ENCODE assay signal across 8 cellular contexts in the genomic region with DNA sequence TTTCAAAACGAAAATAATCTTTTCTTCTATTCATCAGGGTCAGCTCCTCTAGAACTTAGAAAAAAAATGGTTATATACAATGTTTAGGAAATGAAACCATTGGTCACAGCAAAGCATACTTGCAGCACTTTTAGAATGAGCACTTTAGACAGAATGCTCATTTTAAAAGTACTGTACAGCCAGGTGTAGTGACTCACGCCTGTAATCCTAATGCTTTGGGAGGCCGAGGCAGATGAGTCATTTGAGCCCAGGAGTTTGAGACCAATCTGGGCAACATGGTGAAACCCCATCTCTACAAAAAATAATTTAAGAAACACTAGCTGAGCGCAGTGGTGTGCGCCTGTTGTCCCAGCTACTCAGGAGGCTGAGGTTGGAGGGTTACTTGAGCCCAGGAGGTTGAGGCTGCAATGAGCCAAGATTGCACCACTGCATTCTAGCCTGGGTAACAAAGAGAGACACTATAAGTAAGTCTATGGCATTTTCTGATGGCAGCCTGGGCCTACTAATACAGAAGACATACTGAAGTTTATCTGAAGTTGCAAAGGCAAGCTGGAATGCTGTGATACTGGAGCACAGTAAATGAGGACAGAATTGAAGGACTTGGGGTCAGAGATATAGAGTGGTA. TPM values are rescaled to one million over a fixed set of nuclear protein-coding genes. Genes with fewer than 3 reads are reported as not detected.
DNase-seq lines count a peak whose midpoint lies in the region; ATAC-seq, FAIRE-seq and TF ChIP-seq lines count a peak whose summit lies in the region.

No MANE protein-coding gene starts in this region.

- peak; percentile 77 for ATAC-seq in GM19043 (IDR thresholded peaks at IDR 0.05; ENCODE audit: low read depth, unreplicated experiment)
- ATAC-seq in HG02943 (IDR thresholded peaks at IDR 0.05; ENCODE audit: low read depth, unreplicated experiment), result peak; percentile 58

- DNase-seq in Daoy (ENCODE audit: low read depth), result peak; percentile 82
- peak; percentile 64 for DNase-seq in RCC 7860 (ENCODE audit: low spot score)
- no peak for DNase-seq in OCI-M1 (lab: John Stamatoyannopoulos, UW)
- no peak for DNase-seq in neural progenitor cell (ENCODE audit: low spot score)
- no peak for DNase-seq in SIG-M5 treated with dmso at 0.1 percent for 504 hours (lab: John Stamatoyannopoulos, UW; ENCODE audit: unreplicated experiment)
- no peak for DNase-seq in vagina (ENCODE audit: extremely low spot score in 2 of 2)

- H2AFZ ChIP-seq in neural progenitor cell (replicated peaks), result no peak overlapping the region

- no peak for TF ChIP-seq POLR2A in vagina (IDR thresholded peaks at IDR 0.05)

- no peaks in the 10 kb centered on the region for H3K36me3 Mint-ChIP-seq in neural progenitor cell

- H3K4me3 ChIP-seq in neural progenitor cell (no peak overlapping the region), vagina (no peak overlapping the region)

- H3K27me3 ChIP-seq in neural progenitor cell (no peaks in the 10 kb centered on the region), vagina (no peaks in the 10 kb centered on the region)

- no peaks in the 10 kb centered on the region for H3K36me3 ChIP-seq in neural progenitor cell
- no peaks in the 10 kb centered on the region for H3K36me3 ChIP-seq in vagina

- H3K9me3 ChIP-seq in neural progenitor cell (ENCODE audit: low read depth) (no peaks in the 10 kb centered on the region), vagina (no peaks in the 10 kb centered on the region)

- no peak for TF ChIP-seq CTCF in neural progenitor cell (IDR thresholded peaks at IDR 0.05)
- TF ChIP-seq CTCF in vagina (IDR thresholded peaks at IDR 0.05), result no peak

- H3K79me2 ChIP-seq in neural progenitor cell (ENCODE audit: low read depth), result no peaks in the 10 kb centered on the region

- H3K4me1 ChIP-seq in neural progenitor cell (peaks cover 36% of the 10 kb centered on the region), vagina (no peaks in the 10 kb centered on the region)

- H3K4me2 ChIP-seq in neural progenitor cell, result no peak overlapping the region

- peak; percentile 81 for FAIRE-seq in RCC 7860 (lab: Jason Lieb, UNC)

- H3K27ac ChIP-seq in neural progenitor cell (no peak overlapping the region), vagina (no peak overlapping the region)

- no peak overlapping the region for H3K27ac Mint-ChIP-seq in neural progenitor cell

- H3K27me3 Mint-ChIP-seq in neural progenitor cell (ENCODE audit: insufficient read depth, low read depth), result no peaks in the 10 kb centered on the region

- H3K4me1 Mint-ChIP-seq in neural progenitor cell, result peaks cover 27% of the 10 kb centered on the region

- H3F3A ChIP-seq in neural progenitor cell (ENCODE audit: low read depth), result peaks cover 21% of the 10 kb centered on the region

- intact Hi-C loops in vagina (cut with DNase I), result no loop called here

- no peak overlapping the region for H3K4me3 Mint-ChIP-seq in neural progenitor cell

- no peaks in the 10 kb centered on the region for H3K9me3 Mint-ChIP-seq in neural progenitor cell

- H4K20me1 ChIP-seq in neural progenitor cell (ENCODE audit: low read depth), result no peaks in the 10 kb centered on the region

- H3K9ac ChIP-seq in neural progenitor cell, result no peak overlapping the region

RNA-seq across cellular contexts. Expression of a gene that starts 48.9 kb away (rescaled TPM):
- 6.3 and 9.0 TPM in 2 replicates for total RNA-seq in Daoy (2014; rRNA removed; shearing (Covaris generic))
- total RNA-seq in neural progenitor cell (ENCODE audit: low replicate concordance), result 33.9 and 45.0 TPM in 2 replicates
- 12.8 TPM for total RNA-seq in vagina

Comparison
In these comparisons a context has a peak if more than half of its experiments do, and no peak if none do; other contexts are left out.
1. DNase-seq: peak in Daoy (single experiment) and RCC 7860 (single experiment); none in OCI-M1 (single experiment), neural progenitor cell (single experiment), SIG-M5 treated with dmso at 0.1 percent for 504 hours (single experiment) and vagina (0 of 2).